Comparison of ENCODE assay signal across 16 cellular contexts in the genomic region with DNA sequence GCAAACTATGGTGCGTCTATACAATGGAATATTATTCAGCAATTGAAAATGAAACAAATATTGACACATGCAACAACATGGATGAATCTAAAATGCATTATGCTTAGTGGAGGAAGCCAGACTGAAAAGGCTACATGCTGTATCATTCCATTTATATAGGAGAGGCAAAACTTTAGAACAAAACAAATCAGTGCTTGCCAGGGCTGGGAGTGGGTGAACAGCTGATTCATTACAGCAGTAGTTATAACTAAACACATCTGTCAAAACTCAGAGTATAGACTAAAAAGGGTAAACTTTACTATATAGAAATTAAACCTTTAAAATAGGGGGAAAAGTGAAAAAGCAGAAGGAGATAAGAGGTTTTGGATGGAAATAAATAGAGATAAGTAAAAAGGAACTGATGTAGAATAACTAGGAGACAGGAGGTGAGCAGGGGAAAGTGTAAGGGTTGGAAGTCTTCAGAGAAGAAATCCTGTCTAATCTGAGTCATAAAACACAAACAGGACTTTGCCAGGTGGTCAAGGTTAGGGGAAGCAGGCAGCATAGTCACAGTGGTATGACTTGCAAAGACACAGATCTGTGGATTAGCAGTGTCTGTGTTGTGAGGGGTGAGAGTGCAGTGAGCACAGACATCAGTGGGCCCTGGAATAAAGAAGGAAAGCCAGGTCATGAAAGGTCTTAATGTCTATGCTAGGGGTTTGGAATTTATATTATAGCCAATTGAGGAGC.
"Had no signal": no experiment of that assay in that cellular context is flagged by ENCODE, and none has a peak within 500 bp of the region (broad histone marks: within the 10 kb centered on the region; RNA-seq: fewer than 3 reads in every experiment).

No MANE protein-coding gene starts in this region.

- ATAC-seq: activated T-cell treated with anti-CD3 and anti-CD28 coated beads, Interleukin-2, amount 50 U/mL, for 72 hours; esophagus mucosa; lower lobe of right lung; natural killer cell; stimulated activated effector memory CD8-positive, alpha-beta T cell treated with anti-CD3 and anti-CD28 coated beads, Interleukin-12 subunit alpha, Interleukin-12 subunit beta, amount 100 ng/mL, for 72 hours had no signal

- DNase-seq: activated CD4-positive, alpha-beta T cell treated with anti-CD3 and anti-CD28 coated beads for 1 hour; activated effector memory CD4-positive, alpha-beta T cell treated with anti-CD3 and anti-CD28 coated beads, Interleukin-2, amount 50 U/mL, for 16 hours; activated naive CD4-positive, alpha-beta T cell treated with anti-CD3 and anti-CD28 coated beads, Interleukin-2, amount 50 U/mL, for 16 hours; activated T-cell treated with anti-CD3 and anti-CD28 coated beads, Interleukin-2, amount 50 U/mL, for 72 hours; effector CD8-positive, alpha-beta T cell; hypothalamus; islet precursor cell; lower lobe of right lung; natural killer cell; sigmoid colon; stimulated activated CD4-positive, alpha-beta T cell treated with anti-CD3 and anti-CD28 coated beads, Interleukin-4, amount 100 ng/mL, for 24 hours; T-helper 9 cell; testis had no signal

- H3K4me3 ChIP-seq: cardiac muscle cell, lower lobe of right lung, sigmoid colon, testis had no signal
